ENCODE assay signal across 12 cellular contexts in the genomic region with DNA sequence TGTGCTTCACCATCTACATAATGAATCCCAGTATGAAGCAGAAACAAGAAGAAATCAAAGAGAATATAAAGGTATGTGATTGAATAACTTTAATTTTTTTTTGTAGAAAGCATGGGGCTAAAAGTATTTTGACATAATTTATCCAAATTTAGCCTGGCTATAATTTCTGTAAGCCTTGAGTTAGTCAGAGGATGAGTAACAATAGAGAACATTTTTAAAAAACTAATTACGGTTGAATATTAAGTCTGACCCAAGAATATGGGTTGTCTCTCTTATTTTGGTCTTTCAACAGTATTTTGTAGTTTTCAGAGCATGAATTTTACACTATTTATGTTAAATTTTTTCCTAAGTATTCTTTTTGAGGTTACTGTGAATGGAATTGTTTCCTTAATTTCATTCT. TPM values are rescaled to one million over a fixed set of nuclear protein-coding genes. Genes with fewer than 3 reads are reported as not detected.
DNase-seq lines count a peak whose midpoint lies in the region; ATAC-seq and TF ChIP-seq lines count a peak whose summit lies in the region.
"Had no signal": no experiment of that assay in that cellular context is flagged by ENCODE, and none has a peak within 500 bp of the region (broad histone marks: within the 10 kb centered on the region; RNA-seq: fewer than 3 reads in every experiment).

No MANE protein-coding gene starts in this region.

- H3K9me3 Mint-ChIP-seq in activated T-cell treated with anti-CD3 and anti-CD28 coated beads, Interleukin-2, amount 50 U/mL, for 72 hours, result no peaks in the 10 kb centered on the region
- H3K9me3 Mint-ChIP-seq: naive B cell had no signal

- H3K36me3 ChIP-seq in OCI-LY7 (ENCODE audit: insufficient read depth, low read length) (peaks cover 69% of the 10 kb centered on the region), endocrine pancreas (ENCODE audit: control insufficient read depth, insufficient read depth, low read length) (no peaks in the 10 kb centered on the region), suprapubic skin (peaks cover 14% of the 10 kb centered on the region)

- no peak for ATAC-seq in activated T-cell treated with anti-CD3 and anti-CD28 coated beads, Interleukin-2, amount 50 U/mL, for 72 hours (replicated peaks in 1 of 2)
- ATAC-seq in HG02938 (IDR thresholded peaks at IDR 0.05; ENCODE audit: unreplicated experiment) (no peak), HG03097 (IDR thresholded peaks at IDR 0.05; ENCODE audit: low FRiP score, unreplicated experiment) (no peak)
- ATAC-seq: Panc1 had no signal

- H3K27me3 Mint-ChIP-seq in activated T-cell treated with anti-CD3 and anti-CD28 coated beads, Interleukin-2, amount 50 U/mL, for 72 hours (ENCODE audit: low read depth), result no peaks in the 10 kb centered on the region
- H3K27me3 Mint-ChIP-seq: naive B cell had no signal

- H3K4me1 Mint-ChIP-seq in activated T-cell treated with anti-CD3 and anti-CD28 coated beads, Interleukin-2, amount 50 U/mL, for 72 hours (ENCODE audit: low read depth), result peaks cover 40% of the 10 kb centered on the region

- H3K4me3 ChIP-seq in OCI-LY7 (ENCODE audit: low read depth, low read length, poor library complexity, severe bottlenecking) (peak overlapping the region; percentile 95), endocrine pancreas (ENCODE audit: control insufficient read depth, insufficient read depth, low read length) (peak overlapping the region; percentile 34), suprapubic skin (peak overlapping the region; percentile 91)
- H3K4me3 ChIP-seq: adrenal gland had no signal

- POLR2A ChIA-PET in OCI-LY7 (lab: Charles Lee), result interaction anchor here (0.6 kb wide), 1 partner anchor 12 kb away, joined by 4 read pairs; no protein-coding TSS in a partner anchor

- H3K4me3 Mint-ChIP-seq in activated T-cell treated with anti-CD3 and anti-CD28 coated beads, Interleukin-2, amount 50 U/mL, for 72 hours, result peak overlapping the region; percentile 78 to 96

- peaks cover 74% of the 10 kb centered on the region for H3K79me2 ChIP-seq in OCI-LY7 (ENCODE audit: insufficient read depth, low read depth, low read length)

- no peak for TF ChIP-seq CTCF in OCI-LY7 (conservative IDR thresholded peaks at IDR 0.05; ENCODE audit: low read length)
- TF ChIP-seq CTCF in suprapubic skin (IDR thresholded peaks at IDR 0.05), result no peak

- H3K4me1 ChIP-seq in OCI-LY7 (ENCODE audit: insufficient read depth, low read length, poor library complexity, severe bottlenecking), result peaks cover 36% of the 10 kb centered on the region
- peaks cover 9% of the 10 kb centered on the region for H3K4me1 ChIP-seq in endocrine pancreas (ENCODE audit: control insufficient read depth, insufficient read depth, low read length)
- H3K4me1 ChIP-seq in suprapubic skin, result peaks cover 22% of the 10 kb centered on the region

- H2AFZ ChIP-seq in OCI-LY7 (ENCODE audit: low read length), result no peak overlapping the region

- WGBS in suprapubic skin, result 52% methylated on average over 1 of the region's 1 CpG

- H3K9me2 ChIP-seq in OCI-LY7 (ENCODE audit: insufficient read depth, low read length), result no peaks in the 10 kb centered on the region

- no peak for TF ChIP-seq EP300 in suprapubic skin (IDR thresholded peaks at IDR 0.05)

- no peak overlapping the region for H3K27ac Mint-ChIP-seq in activated T-cell treated with anti-CD3 and anti-CD28 coated beads, Interleukin-2, amount 50 U/mL, for 72 hours

- H3K9me3 ChIP-seq in OCI-LY7 (ENCODE audit: low read length) (no peaks in the 10 kb centered on the region), endocrine pancreas (ENCODE audit: control insufficient read depth, low read length) (no peaks in the 10 kb centered on the region), suprapubic skin (no peaks in the 10 kb centered on the region)
- H3K9me3 ChIP-seq: adrenal gland had no signal

- H3K27me3 ChIP-seq in endocrine pancreas (ENCODE audit: control insufficient read depth, insufficient read depth, low read length) (no peaks in the 10 kb centered on the region), suprapubic skin (no peaks in the 10 kb centered on the region)
- H3K27me3 ChIP-seq: adrenal gland had no signal

- H3K9ac ChIP-seq in endocrine pancreas (ENCODE audit: control insufficient read depth, insufficient read depth, low read length), result no peak overlapping the region

- no peak for DNase-seq in activated T-cell treated with anti-CD3 and anti-CD28 coated beads, Interleukin-2, amount 50 U/mL, for 72 hours
- no peak for DNase-seq in activated T-cell treated with anti-CD3 and anti-CD28 coated beads, Interleukin-2, amount 50 U/mL, for 48 hours
- DNase-seq in OCI-LY7 (ENCODE audit: low spot score), result no peak
- DNase-seq in suprapubic skin (ENCODE audit: low spot score in 2 of 2), result no peak
- no peak for DNase-seq in iPS-NIHi7 (ENCODE audit: extremely low spot score)
- DNase-seq: adrenal gland, naive B cell, NCI-H187 treated with DMSO at 0.1 percent for 48 hours had no signal

- H3K36me3 Mint-ChIP-seq in activated T-cell treated with anti-CD3 and anti-CD28 coated beads, Interleukin-2, amount 50 U/mL, for 72 hours (ENCODE audit: insufficient read depth in 2 of 2), result peaks cover 19 to 41% of the 10 kb centered on the region in 2 donors

- no TSS peak for BruUV-seq in OCI-LY7 (replicated peaks; lab: Mats Ljungman, UMichigan)

- H3K4me2 ChIP-seq in OCI-LY7 (ENCODE audit: low read length), result peak overlapping the region; percentile 99

- H4K20me1 ChIP-seq in OCI-LY7 (ENCODE audit: insufficient read depth, low read length), result peaks cover 46% of the 10 kb centered on the region

- CTCF ChIA-PET in OCI-LY7 (lab: Charles Lee; ENCODE audit: unreplicated experiment), result no interaction called here

- intact Hi-C loops in OCI-LY7 (cut with micrococcal nuclease; ENCODE audit: unreplicated experiment), result loop anchor here (5.0 to 10.0 kb wide), 3 partner anchors 240 to 282 kb away; partner anchors contain the start of gene ALDH5A1

- H3K27ac ChIP-seq in OCI-LY7 (ENCODE audit: low read depth, low read length, poor library complexity, severe bottlenecking) (no peak overlapping the region), suprapubic skin (no peak overlapping the region)
- H3K27ac ChIP-seq: adrenal gland had no signal

- no peak for TF ChIP-seq POLR2A in suprapubic skin (IDR thresholded peaks at IDR 0.05)

RNA-seq across cellular contexts. Expression of gene GMNN, which starts 2.5 kb away (rescaled TPM):
- 10 to 100 TPM; 50.8 to 58.5 TPM for total RNA-seq in activated T-cell treated with anti-CD3 and anti-CD28 coated beads, Interleukin-2, amount 50 U/mL, for 72 hours
- 101 and 130 TPM in 2 replicates for total RNA-seq in OCI-LY7 (2014; rRNA removed; shearing (Covaris generic))
- total RNA-seq in OCI-LY7 (2022) (120 and 131 TPM in 2 replicates), suprapubic skin (10 to 100 TPM; 49.6 to 89.6 (median 70.5) TPM)

RNA-seq across cellular contexts. Expression of gene ARMH2, which starts 21.5 kb away (rescaled TPM):
- total RNA-seq in activated T-cell treated with anti-CD3 and anti-CD28 coated beads, Interleukin-2, amount 50 U/mL, for 72 hours, result not detected
- not detected in 2 replicates for total RNA-seq in OCI-LY7 (2014; rRNA removed; shearing (Covaris generic))
- total RNA-seq in OCI-LY7 (2022), result not detected in 2 replicates
- total RNA-seq in suprapubic skin, result not detected
- total RNA-seq: adrenal gland had no signal

RNA-seq across cellular contexts. Expression of gene C6orf62, which starts 58.3 kb away (rescaled TPM):
- 100 to 1,000 TPM; 181 to 194 TPM for total RNA-seq in activated T-cell treated with anti-CD3 and anti-CD28 coated beads, Interleukin-2, amount 50 U/mL, for 72 hours
- total RNA-seq in OCI-LY7 (2014; rRNA removed; shearing (Covaris generic)), result 36.6 and 42.3 TPM in 2 replicates
- total RNA-seq in OCI-LY7 (2022) (77.4 and 81.2 TPM in 2 replicates), suprapubic skin (10 to 100 TPM; 36.5 to 69.2 (median 55.5) TPM)

Comparison
In these comparisons a context has a peak if more than half of its experiments do, and no peak if none do; other contexts are left out.
1. H3K4me3 ChIP-seq: peak in every context shown above with its lines; median percentile 95 in OCI-LY7; 91 in suprapubic skin; 34 in endocrine pancreas.